ENCODE assay signal across 15 cellular contexts in genomic region chr11:47083913-47084312, GRCh38.
DNase-seq lines count a peak whose midpoint lies in the region; FAIRE-seq and TF ChIP-seq lines count a peak whose summit lies in the region.
"Had no signal": no experiment of that assay in that cellular context is flagged by ENCODE, and none has a peak within 500 bp of the region (broad histone marks: within the 10 kb centered on the region; RNA-seq: fewer than 3 reads in every experiment).

No MANE protein-coding gene starts in this region.

- CTCF ChIA-PET in activated naive CD4-positive, alpha-beta T cell treated with anti-CD3 and anti-CD28 coated beads for 36 hours (lab: Charles Lee), result no interaction called here

- peaks cover 5% of the 10 kb centered on the region for H3K9me3 Mint-ChIP-seq in astrocyte (ENCODE audit: unreplicated experiment)
- H3K9me3 Mint-ChIP-seq in activated naive CD4-positive, alpha-beta T cell treated with anti-CD3 and anti-CD28 coated beads for 36 hours, result no peaks in the 10 kb centered on the region
- no peaks in the 10 kb centered on the region for H3K9me3 Mint-ChIP-seq in activated T-helper 2 cell treated with anti-CD3 and anti-CD28 coated beads, Interferon-gamma antibody, Interleukin-2, Interleukin-4, amounts not matched to agents 10 μg/mL and 5 μg/mL and 100 μg/mL, durations not matched to agents 14 hours and 24 hours and 36 hours
- H3K9me3 Mint-ChIP-seq: activated T-cell treated with anti-CD3 and anti-CD28 coated beads, Interleukin-2, amount 50 U/mL, for 72 hours; endodermal cell; memory B cell had no signal

- intact Hi-C loops in activated naive CD4-positive, alpha-beta T cell treated with anti-CD3 and anti-CD28 coated beads for 36 hours (cut with micrococcal nuclease), result no loop called here
- intact Hi-C loops in activated T-helper 2 cell treated with anti-CD3 and anti-CD28 coated beads, Interferon-gamma antibody, Interleukin-2, Interleukin-4, amounts not matched to agents 10 μg/mL and 5 μg/mL and 100 μg/mL, durations not matched to agents 14 hours and 24 hours and 36 hours (cut with micrococcal nuclease), result no loop called here

- no peak overlapping the region for H3K4me3 ChIP-seq in astrocyte (ENCODE audit: insufficient read depth, low read depth, low read length)
- H3K4me3 ChIP-seq: spleen, thoracic aorta had no signal

- peak; percentile 94 for FAIRE-seq in astrocyte (lab: Jason Lieb, UNC)

- H3K27me3 ChIP-seq in astrocyte (ENCODE audit: insufficient read depth, low read length), result no peaks in the 10 kb centered on the region
- H3K27me3 ChIP-seq: spleen had no signal

- DNase-seq in EL (peak; percentile 73), HT1080 (ENCODE audit: low read depth) (peak; percentile 74), astrocyte (ENCODE audit: low read depth) (peak; percentile 80), iris pigment epithelial cell (ENCODE audit: low read depth) (peak; percentile 84), Ammon's horn (ENCODE audit: low spot score) (no peak), dermis blood vessel endothelial cell (no peak)
- no peak for DNase-seq in activated naive CD4-positive, alpha-beta T cell treated with anti-CD3 and anti-CD28 coated beads for 36 hours
- DNase-seq in activated T-helper 2 cell treated with anti-CD3 and anti-CD28 coated beads, Interferon-gamma antibody, Interleukin-2, Interleukin-4, amounts not matched to agents 10 μg/mL and 5 μg/mL and 100 μg/mL, durations not matched to agents 14 hours and 24 hours and 36 hours (ENCODE audit: low spot score), result no peak
- DNase-seq: activated CD4-positive, alpha-beta T cell treated with anti-CD3 and anti-CD28 coated beads for 4 hours; activated T-cell treated with anti-CD3 and anti-CD28 coated beads, Interleukin-2, amount 50 U/mL, for 72 hours; endodermal cell; nucleus accumbens; spleen had no signal

- H3K27ac ChIP-seq in astrocyte (ENCODE audit: low read depth, low read length), result no peak overlapping the region
- H3K27ac ChIP-seq: spleen, thoracic aorta had no signal

- H3K79me2 ChIP-seq in astrocyte (ENCODE audit: insufficient read depth, low read length), result no peaks in the 10 kb centered on the region

- peak overlapping the region; percentile 87 for H3K27ac Mint-ChIP-seq in astrocyte (ENCODE audit: unreplicated experiment)
- no peak overlapping the region for H3K27ac Mint-ChIP-seq in activated naive CD4-positive, alpha-beta T cell treated with anti-CD3 and anti-CD28 coated beads for 36 hours
- no peak overlapping the region for H3K27ac Mint-ChIP-seq in activated T-helper 2 cell treated with anti-CD3 and anti-CD28 coated beads, Interferon-gamma antibody, Interleukin-2, Interleukin-4, amounts not matched to agents 10 μg/mL and 5 μg/mL and 100 μg/mL, durations not matched to agents 14 hours and 24 hours and 36 hours
- H3K27ac Mint-ChIP-seq: activated T-cell treated with anti-CD3 and anti-CD28 coated beads, Interleukin-2, amount 50 U/mL, for 72 hours; endodermal cell; memory B cell had no signal

- peaks cover 5% of the 10 kb centered on the region for H3K4me1 Mint-ChIP-seq in astrocyte (ENCODE audit: low read depth, unreplicated experiment)
- peaks cover 6% of the 10 kb centered on the region for H3K4me1 Mint-ChIP-seq in activated naive CD4-positive, alpha-beta T cell treated with anti-CD3 and anti-CD28 coated beads for 36 hours (ENCODE audit: low read depth)
- peaks cover 7% of the 10 kb centered on the region for H3K4me1 Mint-ChIP-seq in activated T-helper 2 cell treated with anti-CD3 and anti-CD28 coated beads, Interferon-gamma antibody, Interleukin-2, Interleukin-4, amounts not matched to agents 10 μg/mL and 5 μg/mL and 100 μg/mL, durations not matched to agents 14 hours and 24 hours and 36 hours (ENCODE audit: low read depth)
- H3K4me1 Mint-ChIP-seq: memory B cell had no signal

- H3K9me3 ChIP-seq in astrocyte (ENCODE audit: insufficient read depth, low read depth, low read length), result no peaks in the 10 kb centered on the region
- H3K9me3 ChIP-seq: spleen, thoracic aorta had no signal

- H4K20me1 ChIP-seq in astrocyte (ENCODE audit: insufficient read depth, low read length), result no peaks in the 10 kb centered on the region

- H3K9ac ChIP-seq in astrocyte (ENCODE audit: low read length), result no peak overlapping the region

- no peak overlapping the region for H3K4me2 ChIP-seq in astrocyte (ENCODE audit: low read length)

- no peaks in the 10 kb centered on the region for H3K4me1 ChIP-seq in astrocyte (ENCODE audit: insufficient read depth, low read length)
- H3K4me1 ChIP-seq: spleen had no signal

- H3K4me3 Mint-ChIP-seq in astrocyte (ENCODE audit: unreplicated experiment), result no peak overlapping the region
- no peak overlapping the region for H3K4me3 Mint-ChIP-seq in activated naive CD4-positive, alpha-beta T cell treated with anti-CD3 and anti-CD28 coated beads for 36 hours
- no peak overlapping the region for H3K4me3 Mint-ChIP-seq in activated T-helper 2 cell treated with anti-CD3 and anti-CD28 coated beads, Interferon-gamma antibody, Interleukin-2, Interleukin-4, amounts not matched to agents 10 μg/mL and 5 μg/mL and 100 μg/mL, durations not matched to agents 14 hours and 24 hours and 36 hours (ENCODE audit: low read depth)
- H3K4me3 Mint-ChIP-seq: activated T-cell treated with anti-CD3 and anti-CD28 coated beads, Interleukin-2, amount 50 U/mL, for 72 hours; endodermal cell; memory B cell had no signal

- no peak overlapping the region for H2AFZ ChIP-seq in astrocyte (ENCODE audit: low read depth, low read length)

- TF ChIP-seq CTCF in astrocyte (IDR thresholded peaks at IDR 0.05; ENCODE audit: insufficient read depth, low read depth, low read length), result no peak

- H3K36me3 ChIP-seq in astrocyte (ENCODE audit: insufficient read depth, low read length), result no peaks in the 10 kb centered on the region
- H3K36me3 ChIP-seq: thoracic aorta had no signal

- no peaks in the 10 kb centered on the region for H3K27me3 Mint-ChIP-seq in astrocyte (ENCODE audit: low read depth, unreplicated experiment)
- no peaks in the 10 kb centered on the region for H3K27me3 Mint-ChIP-seq in activated naive CD4-positive, alpha-beta T cell treated with anti-CD3 and anti-CD28 coated beads for 36 hours (ENCODE audit: low read depth)
- H3K27me3 Mint-ChIP-seq in activated T-helper 2 cell treated with anti-CD3 and anti-CD28 coated beads, Interferon-gamma antibody, Interleukin-2, Interleukin-4, amounts not matched to agents 10 μg/mL and 5 μg/mL and 100 μg/mL, durations not matched to agents 14 hours and 24 hours and 36 hours (ENCODE audit: low read depth), result no peaks in the 10 kb centered on the region
- H3K27me3 Mint-ChIP-seq: memory B cell had no signal

- H3K36me3 Mint-ChIP-seq in astrocyte (ENCODE audit: low read depth, unreplicated experiment), result peaks cover 4% of the 10 kb centered on the region
- H3K36me3 Mint-ChIP-seq in activated naive CD4-positive, alpha-beta T cell treated with anti-CD3 and anti-CD28 coated beads for 36 hours (ENCODE audit: low read depth), result no peaks in the 10 kb centered on the region
- H3K36me3 Mint-ChIP-seq in activated T-helper 2 cell treated with anti-CD3 and anti-CD28 coated beads, Interferon-gamma antibody, Interleukin-2, Interleukin-4, amounts not matched to agents 10 μg/mL and 5 μg/mL and 100 μg/mL, durations not matched to agents 14 hours and 24 hours and 36 hours (ENCODE audit: low read depth), result no peaks in the 10 kb centered on the region

Comparison
In these comparisons a context has a peak if more than half of its experiments do, and no peak if none do; other contexts are left out.
1. DNase-seq: peak in EL (single experiment), HT1080 (single experiment), astrocyte (single experiment) and iris pigment epithelial cell (single experiment); none in Ammon's horn (single experiment), activated naive CD4-positive, alpha-beta T cell treated with anti-CD3 and anti-CD28 coated beads for 36 hours (single experiment), dermis blood vessel endothelial cell (single experiment) and activated T-helper 2 cell treated with anti-CD3 and anti-CD28 coated beads, Interferon-gamma antibody, Interleukin-2, Interleukin-4, amounts not matched to agents 10 μg/mL and 5 μg/mL and 100 μg/mL, durations not matched to agents 14 hours and 24 hours and 36 hours (single experiment).